ENCODE assay signal across 1 cellular context in the genomic region with DNA sequence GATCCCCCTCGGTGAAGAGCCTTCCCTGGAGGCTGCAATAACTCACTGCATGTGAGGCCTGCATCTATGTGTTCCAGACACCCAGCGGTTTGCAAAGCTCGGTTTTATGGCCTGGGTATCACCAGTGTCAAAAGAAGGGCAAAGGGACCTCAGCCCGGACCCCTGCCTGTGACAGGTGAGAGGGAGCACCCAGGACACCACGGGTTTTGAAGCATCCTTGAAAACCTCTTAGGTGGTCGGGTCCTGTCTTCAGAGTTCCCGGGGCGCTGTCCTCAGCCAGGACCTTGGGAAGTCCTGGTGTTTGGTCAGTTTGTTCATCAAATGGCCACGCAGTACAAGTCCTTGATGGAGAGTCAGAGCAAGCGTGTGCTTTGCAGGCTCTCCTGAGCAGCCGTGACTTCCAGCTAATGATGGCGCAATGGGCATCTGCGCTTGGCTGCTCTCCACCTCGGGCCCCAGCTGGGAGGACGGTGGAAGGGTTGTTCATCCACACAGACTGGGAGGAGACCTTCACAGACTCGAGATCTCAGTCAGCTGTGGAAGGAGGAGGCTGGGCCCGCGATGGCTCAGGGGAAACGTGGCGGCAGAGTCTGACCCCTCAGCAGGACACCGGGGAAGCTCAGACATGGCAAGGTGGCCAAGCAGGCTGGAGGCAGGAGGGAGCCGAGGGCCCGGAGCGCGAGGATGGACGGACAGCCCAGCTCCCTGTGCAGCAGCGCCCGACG.
TF ChIP-seq lines count a peak whose summit lies in the region.

No MANE protein-coding gene starts in this region.

TF ChIP-seq in SK-N-SH treated with all-trans-retinoic acid at 6 μM for 48 hours, 23 proteins besides CTCF, POLR2A, EP300 and RAD21 (continued from another document):
- TF ChIP-seq, protein P1, sequence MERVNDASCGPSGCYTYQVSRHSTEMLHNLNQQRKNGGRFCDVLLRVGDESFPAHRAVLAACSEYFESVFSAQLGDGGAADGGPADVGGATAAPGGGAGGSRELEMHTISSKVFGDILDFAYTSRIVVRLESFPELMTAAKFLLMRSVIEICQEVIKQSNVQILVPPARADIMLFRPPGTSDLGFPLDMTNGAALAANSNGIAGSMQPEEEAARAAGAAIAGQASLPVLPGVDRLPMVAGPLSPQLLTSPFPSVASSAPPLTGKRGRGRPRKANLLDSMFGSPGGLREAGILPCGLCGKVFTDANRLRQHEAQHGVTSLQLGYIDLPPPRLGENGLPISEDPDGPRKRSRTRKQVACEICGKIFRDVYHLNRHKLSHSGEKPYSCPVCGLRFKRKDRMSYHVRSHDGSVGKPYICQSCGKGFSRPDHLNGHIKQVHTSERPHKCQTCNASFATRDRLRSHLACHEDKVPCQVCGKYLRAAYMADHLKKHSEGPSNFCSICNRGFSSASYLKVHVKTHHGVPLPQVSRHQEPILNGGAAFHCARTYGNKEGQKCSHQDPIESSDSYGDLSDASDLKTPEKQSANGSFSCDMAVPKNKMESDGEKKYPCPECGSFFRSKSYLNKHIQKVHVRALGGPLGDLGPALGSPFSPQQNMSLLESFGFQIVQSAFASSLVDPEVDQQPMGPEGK (CRISPR knock-in tag; IDR thresholded peaks at IDR 0.05; ENCODE audit: borderline replicate concordance), result no peak
- TF ChIP-seq, protein P2, sequence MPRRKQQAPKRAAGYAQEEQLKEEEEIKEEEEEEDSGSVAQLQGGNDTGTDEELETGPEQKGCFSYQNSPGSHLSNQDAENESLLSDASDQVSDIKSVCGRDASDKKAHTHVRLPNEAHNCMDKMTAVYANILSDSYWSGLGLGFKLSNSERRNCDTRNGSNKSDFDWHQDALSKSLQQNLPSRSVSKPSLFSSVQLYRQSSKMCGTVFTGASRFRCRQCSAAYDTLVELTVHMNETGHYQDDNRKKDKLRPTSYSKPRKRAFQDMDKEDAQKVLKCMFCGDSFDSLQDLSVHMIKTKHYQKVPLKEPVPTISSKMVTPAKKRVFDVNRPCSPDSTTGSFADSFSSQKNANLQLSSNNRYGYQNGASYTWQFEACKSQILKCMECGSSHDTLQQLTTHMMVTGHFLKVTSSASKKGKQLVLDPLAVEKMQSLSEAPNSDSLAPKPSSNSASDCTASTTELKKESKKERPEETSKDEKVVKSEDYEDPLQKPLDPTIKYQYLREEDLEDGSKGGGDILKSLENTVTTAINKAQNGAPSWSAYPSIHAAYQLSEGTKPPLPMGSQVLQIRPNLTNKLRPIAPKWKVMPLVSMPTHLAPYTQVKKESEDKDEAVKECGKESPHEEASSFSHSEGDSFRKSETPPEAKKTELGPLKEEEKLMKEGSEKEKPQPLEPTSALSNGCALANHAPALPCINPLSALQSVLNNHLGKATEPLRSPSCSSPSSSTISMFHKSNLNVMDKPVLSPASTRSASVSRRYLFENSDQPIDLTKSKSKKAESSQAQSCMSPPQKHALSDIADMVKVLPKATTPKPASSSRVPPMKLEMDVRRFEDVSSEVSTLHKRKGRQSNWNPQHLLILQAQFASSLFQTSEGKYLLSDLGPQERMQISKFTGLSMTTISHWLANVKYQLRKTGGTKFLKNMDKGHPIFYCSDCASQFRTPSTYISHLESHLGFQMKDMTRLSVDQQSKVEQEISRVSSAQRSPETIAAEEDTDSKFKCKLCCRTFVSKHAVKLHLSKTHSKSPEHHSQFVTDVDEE (CRISPR knock-in tag; IDR thresholded peaks at IDR 0.05), result no peak
